In genomic region chr2:131058905-131059304, GRCh38 we compare ENCODE assay signal across 1 cellular context.
TF ChIP-seq lines count a peak whose summit lies in the region.

No MANE protein-coding gene starts in this region.

TF ChIP-seq in H1, 55 proteins besides CTCF, POLR2A, EP300 and RAD21:
- TF ChIP-seq SUZ12 (IDR thresholded peaks at IDR 0.05; ENCODE audit: low read length): no peak
- TF ChIP-seq CHD7 (IDR thresholded peaks at IDR 0.05; ENCODE audit: insufficient replicate concordance, low read length): no peak
- TF ChIP-seq ASH2L (IDR thresholded peaks at IDR 0.05; ENCODE audit: low read length): no peak
- no peak for TF ChIP-seq BCL11A (IDR thresholded peaks at IDR 0.05; ENCODE audit: low read depth in 2 of 2, low read length in 2 of 2)
- TF ChIP-seq ZNF274 (IDR thresholded peaks at IDR 0.05; ENCODE audit: borderline replicate concordance, extremely low read depth, low read length): no peak
- TF ChIP-seq BACH1 (IDR thresholded peaks at IDR 0.05; ENCODE audit: low read length): no peak
- no peak for TF ChIP-seq EZH2 (IDR thresholded peaks at IDR 0.05; ENCODE audit: low read depth, low read length, severe bottlenecking)
- no peak for TF ChIP-seq JUN (IDR thresholded peaks at IDR 0.05; ENCODE audit: low read depth, low read length)
- no peak for TF ChIP-seq SAP30 (IDR thresholded peaks at IDR 0.05; ENCODE audit: insufficient read depth, insufficient replicate concordance, low read length)
- no peak for TF ChIP-seq GABPA (IDR thresholded peaks at IDR 0.05; ENCODE audit: borderline replicate concordance, insufficient read depth, low read length)
